ENCODE assay signal across 32 cellular contexts in the genomic region with DNA sequence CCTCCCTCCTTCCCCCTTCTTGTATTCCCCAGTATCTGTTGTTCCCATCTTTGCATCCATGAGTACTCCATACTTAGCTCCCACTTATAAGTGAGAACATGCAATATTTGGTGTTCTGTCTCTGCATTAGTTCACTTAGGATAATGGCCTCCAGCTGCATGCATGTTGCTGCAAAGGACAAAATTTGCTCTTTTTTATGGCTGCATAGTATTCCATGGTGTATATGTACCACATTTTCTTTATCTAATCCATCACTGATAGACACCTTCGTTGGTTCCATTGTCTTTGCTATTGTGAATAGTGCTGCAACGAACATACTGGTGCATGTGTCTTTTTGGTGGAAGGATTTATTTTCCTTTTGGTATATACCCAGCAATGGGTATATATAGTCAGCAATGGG. TPM values are rescaled to one million over a fixed set of nuclear protein-coding genes. Genes with fewer than 3 reads are reported as not detected.
"Had no signal": no experiment of that assay in that cellular context is flagged by ENCODE, and none has a peak within 500 bp of the region (broad histone marks: within the 10 kb centered on the region; RNA-seq: fewer than 3 reads in every experiment).

No MANE protein-coding gene starts in this region.

- H3K4me3 ChIP-seq: esophagus squamous epithelium, gastrocnemius medialis, heart right ventricle, left lung, lower lobe of right lung, mucosa of descending colon had no signal

- H3K36me3 ChIP-seq: gastrocnemius medialis, left lung, lower lobe of right lung had no signal

- H3K27ac Mint-ChIP-seq: dendritic cell treated with granulocyte-macrophage colony-stimulating factor and Interleukin-4, amounts not matched to agents 40 ng/mL and 50 ng/mL, for 4 days; effector memory CD8-positive, alpha-beta T cell; endodermal cell; mesothelial cell of epicardium; naive B cell; naive thymus-derived CD8-positive, alpha-beta T cell had no signal

- FAIRE-seq: endometrium, islet of Langerhans, keratinocyte had no signal

- H3K4me1 Mint-ChIP-seq: naive B cell had no signal

- H3K27ac ChIP-seq: epithelial cell of prostate, esophagus squamous epithelium, gastrocnemius medialis, heart right ventricle, left lung, lower lobe of right lung had no signal

- H3K27me3 Mint-ChIP-seq: dendritic cell treated with granulocyte-macrophage colony-stimulating factor and Interleukin-4, amounts not matched to agents 40 ng/mL and 50 ng/mL, for 4 days had no signal

- H3K9me3 Mint-ChIP-seq: dendritic cell treated with granulocyte-macrophage colony-stimulating factor and Interleukin-4, amounts not matched to agents 40 ng/mL and 50 ng/mL, for 4 days; effector memory CD8-positive, alpha-beta T cell had no signal

- H3K9me3 ChIP-seq: esophagus squamous epithelium, gastrocnemius medialis, left lung, lower lobe of right lung, mucosa of descending colon had no signal

- DNase-seq: cortex of kidney; effector CD8-positive, alpha-beta T cell; effector memory CD8-positive, alpha-beta T cell; endodermal cell; erythroblast; esophagus squamous epithelium; foreskin fibroblast; foreskin melanocyte; gastrocnemius medialis; glutamatergic neuron; head of caudate nucleus; heart right ventricle; hippocampal formation; left cardiac atrium; left lung; left ventricle myocardium superior; lower lobe of right lung; mesenchymal stem cell; mucosa of descending colon; naive B cell; naive thymus-derived CD8-positive, alpha-beta T cell had no signal

- H3K27me3 ChIP-seq: gastrocnemius medialis had no signal

- ATAC-seq: effector memory CD8-positive, alpha-beta T cell; esophagus mucosa; gastrocnemius medialis; heart right ventricle; left cardiac atrium; left lung; left ventricle myocardium superior; lower lobe of right lung; mucosa of descending colon; naive thymus-derived CD8-positive, alpha-beta T cell had no signal

- H3K4me3 Mint-ChIP-seq: dendritic cell treated with granulocyte-macrophage colony-stimulating factor and Interleukin-4, amounts not matched to agents 40 ng/mL and 50 ng/mL, for 4 days; effector memory CD8-positive, alpha-beta T cell; endodermal cell; mesothelial cell of epicardium; naive thymus-derived CD8-positive, alpha-beta T cell had no signal

- H3K36me3 Mint-ChIP-seq: mesothelial cell of epicardium, naive B cell had no signal

- H3K4me1 ChIP-seq: esophagus squamous epithelium, gastrocnemius medialis, heart right ventricle, left lung, lower lobe of right lung had no signal

RNA-seq across cellular contexts. Expression of gene VIT, which starts 47.4 kb away (rescaled TPM):
- total RNA-seq: glomerular endothelial cell; kidney epithelial cell; lung microvascular endothelial cell; myocyte; naive thymus-derived CD8-positive, alpha-beta T cell had no signal
